Comparison of ENCODE assay signal across 1 cellular context in genomic region chrX:115233497-115234219, GRCh38.
TF ChIP-seq lines count a peak whose summit lies in the region.

TSS of gene LRCH2 (minus strand) at chrX:115234096. CDS start at chrX:115234041, 55 bp downstream.

TF ChIP-seq in GM23338, 12 proteins besides CTCF, POLR2A, EP300 and RAD21 (continued from another document):
- TF ChIP-seq STAT1 (IDR thresholded peaks at IDR 0.05; ENCODE audit: unreplicated experiment) (no peak), ETS1 (IDR thresholded peaks at IDR 0.05) (no peak), ZNF331 (CRISPR knock-in tag; IDR thresholded peaks at IDR 0.05; ENCODE audit: low read depth) (no peak)
